ENCODE assay signal across 18 cellular contexts in the genomic region with DNA sequence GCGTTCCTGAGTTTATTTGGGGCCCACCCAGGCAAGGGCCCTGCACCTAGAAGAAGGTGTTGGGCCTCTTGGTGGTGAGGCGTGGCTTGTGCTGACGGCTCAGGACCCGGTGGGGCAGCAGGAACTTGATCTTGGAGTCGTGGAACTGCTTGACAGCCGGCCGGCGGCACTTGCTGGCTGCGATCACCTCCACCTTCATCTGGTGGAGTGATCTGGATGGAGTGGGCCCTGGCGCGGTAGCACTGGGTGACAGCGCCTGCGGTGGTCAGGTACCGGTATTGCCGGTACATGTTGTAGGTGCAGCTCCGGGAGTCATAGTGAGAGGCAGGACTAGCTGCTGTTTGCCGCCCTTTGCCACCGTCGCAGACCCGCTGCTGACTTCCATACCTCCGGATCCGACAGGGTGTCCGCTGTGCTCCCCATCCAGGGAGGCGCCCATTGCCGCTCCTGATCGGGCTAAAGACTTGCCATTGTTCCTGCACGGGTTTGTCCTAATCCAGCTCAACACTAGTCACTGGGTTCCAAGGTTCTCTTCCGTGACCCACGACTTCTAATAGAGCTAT.
DNase-seq lines count a peak whose midpoint lies in the region; ATAC-seq, FAIRE-seq and TF ChIP-seq lines count a peak whose summit lies in the region.
"Had no signal": no experiment of that assay in that cellular context is flagged by ENCODE, and none has a peak within 500 bp of the region (broad histone marks: within the 10 kb centered on the region; RNA-seq: fewer than 3 reads in every experiment).

No MANE protein-coding gene starts in this region.

- no peak overlapping the region for H2AK5ac ChIP-seq in H9 (ENCODE audit: insufficient read length, low read length)
- H2AK5ac ChIP-seq in H1 (ENCODE audit: low read depth, low read length), result no peak overlapping the region
- H2AK5ac ChIP-seq in trophoblast cell (ENCODE audit: low read length), result peak overlapping the region; percentile 21

- H3K4me3 ChIP-seq in AG04450 (ENCODE audit: low read depth, low read length), result no peak overlapping the region
- H3K4me3 ChIP-seq in H1 (ENCODE audit: extremely low read depth in 1 of 4, insufficient read depth in 2 of 4, low read depth in 3 of 4, low read length in 4 of 4), result no peak overlapping the region
- peak overlapping the region; percentile 23 for H3K4me3 ChIP-seq in trophoblast cell (ENCODE audit: low read depth, low read length)
- no peak overlapping the region for H3K4me3 ChIP-seq in mucosa of descending colon
- no peak overlapping the region for H3K4me3 ChIP-seq in suprapubic skin

- POLR2A ChIA-PET in AG04450 (lab: Yijun Ruan, JAX) (no interaction called here), H1 (lab: Charles Lee; ENCODE audit: partially characterized antibody) (no interaction called here)

- no peak overlapping the region for H4K12ac ChIP-seq in trophoblast cell (ENCODE audit: low read depth, low read length)

- TF ChIP-seq POLR2A in H1 (IDR thresholded peaks at IDR 0.05; ENCODE audit: control extremely low read depth in 1 of 2, low read depth in 2 of 2, low read length in 2 of 2) (no peak), suprapubic skin (IDR thresholded peaks at IDR 0.05) (no peak)

- TF ChIP-seq RAD21 in H1 (IDR thresholded peaks at IDR 0.05 in 1 of 2, conservative IDR thresholded peaks at IDR 0.05 in 1 of 2; ENCODE audit: low read depth in 2 of 2, low read length in 2 of 2), result peak; percentile 35 to 51

- H3K27ac ChIP-seq in AG04450 (ENCODE audit: low read depth, low read length) (peak overlapping the region; percentile 11), H9 (ENCODE audit: insufficient read length, low read depth, low read length) (no peak overlapping the region), H1 (ENCODE audit: low read depth, low read length) (no peak overlapping the region), trophoblast cell (ENCODE audit: low read depth, low read length) (no peak overlapping the region), suprapubic skin (no peak overlapping the region)
- H3K27ac ChIP-seq: C4-2B had no signal

- no peaks in the 10 kb centered on the region; a peak in 1 of 8 replicates for H3K36me3 ChIP-seq in H1 (ENCODE audit: control insufficient read depth in 2 of 4, insufficient read depth in 4 of 4, low read length in 3 of 4)
- H3K36me3 ChIP-seq in trophoblast cell (ENCODE audit: control insufficient read depth in 1 of 2, insufficient read depth in 2 of 2, low read length in 2 of 2), result peaks cover 0 to 8% of the 10 kb centered on the region in 2 experiments
- no peaks in the 10 kb centered on the region for H3K36me3 ChIP-seq in mucosa of descending colon (ENCODE audit: low read depth)
- H3K36me3 ChIP-seq in suprapubic skin, result no peaks in the 10 kb centered on the region
- H3K36me3 ChIP-seq: BE2C had no signal

- H3K79me2 ChIP-seq in H9 (ENCODE audit: insufficient read depth, low read length) (no peaks in the 10 kb centered on the region), H1 (ENCODE audit: control insufficient read depth in 1 of 2, insufficient read depth in 2 of 2, low read length in 2 of 2) (no peaks in the 10 kb centered on the region), trophoblast cell (ENCODE audit: control insufficient read depth, insufficient read depth, low read length, poor library complexity) (peaks cover 2% of the 10 kb centered on the region)

- H3K27me3 ChIP-seq in AG04450 (ENCODE audit: control insufficient read depth, insufficient read depth, low read length), result no peaks in the 10 kb centered on the region
- peaks cover 5% of the 10 kb centered on the region; the same call in 1 of the 2 replicates for H3K27me3 ChIP-seq in H9 (ENCODE audit: insufficient read depth, low read length)
- H3K27me3 ChIP-seq in H1 (replicated peaks in 1 of 4; ENCODE audit: control insufficient read depth in 3 of 4, extremely low read depth in 1 of 4, insufficient read depth in 3 of 4, low read length in 3 of 4), result peaks cover 0 to 6% (median 4%) of the 10 kb centered on the region in 4 experiments; a peak in 3 of 7 replicates
- H3K27me3 ChIP-seq in trophoblast cell (ENCODE audit: insufficient read depth, low read length), result no peaks in the 10 kb centered on the region
- no peaks in the 10 kb centered on the region for H3K27me3 ChIP-seq in suprapubic skin
- H3K27me3 ChIP-seq: BE2C had no signal

- no peak overlapping the region for H3K9ac ChIP-seq in H9 (ENCODE audit: extremely low read depth, insufficient read length, low read length)
- no peak overlapping the region for H3K9ac ChIP-seq in H1 (replicated peaks in 1 of 4; ENCODE audit: extremely low read depth in 1 of 4, low read depth in 3 of 4, low read length in 3 of 4)
- H3K9ac ChIP-seq in trophoblast cell (ENCODE audit: low read length), result no peak overlapping the region

- H3T11ph ChIP-seq in H9 (ENCODE audit: low read length), result no peak overlapping the region

- H3K27ac Mint-ChIP-seq in H9, result peak overlapping the region in 1 of 3 experiments; percentile 92; a peak in 1 of 7 replicates

- H3K9me3 Mint-ChIP-seq in H9, result peaks cover 22 to 23% of the 10 kb centered on the region in 2 experiments

- no CpG with 5 or more reads among the region's 29 CpGs for WGBS in H9 (ENCODE audit: extremely low coverage, insufficient read length, low lambda C conversion rate)
- 94% methylated on average over 29 of the region's 29 CpGs; no CpG with 5 or more reads in 1 of the 2 experiments for WGBS in H1 (ENCODE audit: extremely low coverage in 1 of 2, insufficient coverage in 1 of 2, insufficient read length in 1 of 2, insufficient replicate concordance in 2 of 2, low coverage in 1 of 2, low lambda C conversion rate in 2 of 2, missing lambda C conversion rate in 1 of 2), 2 experiments
- WGBS in trophoblast cell (ENCODE audit: extremely low coverage, insufficient coverage, insufficient read length), result no CpG with 5 or more reads among the region's 29 CpGs
- WGBS in suprapubic skin, result 95% methylated on average over 27 of the region's 29 CpGs

- H2BK12ac ChIP-seq in H9 (ENCODE audit: insufficient read length, low read depth, low read length), result no peak overlapping the region
- H2BK12ac ChIP-seq in H1 (ENCODE audit: low read depth, low read length), result no peak overlapping the region; the same call in 1 of the 2 replicates
- no peak overlapping the region for H2BK12ac ChIP-seq in trophoblast cell (ENCODE audit: low read length)

- no peak overlapping the region for H3K4me3 Mint-ChIP-seq in H9
- H3K4me3 Mint-ChIP-seq: CD4-positive, alpha-beta memory T cell had no signal

- H3K14ac ChIP-seq in H9 (ENCODE audit: insufficient read depth, low read length) (no peak overlapping the region), H1 (ENCODE audit: insufficient read length) (no peak overlapping the region), trophoblast cell (ENCODE audit: low read length) (no peak overlapping the region)

- H3K4me2 ChIP-seq in H9 (ENCODE audit: insufficient read depth, insufficient read length, low read length) (no peak overlapping the region), H1 (ENCODE audit: insufficient read depth in 1 of 2, low read depth in 2 of 2, low read length in 2 of 2) (no peak overlapping the region), trophoblast cell (ENCODE audit: low read length) (no peak overlapping the region)

- H4K20me1 ChIP-seq in H9 (ENCODE audit: control insufficient read depth, insufficient read depth, insufficient read length), result no peaks in the 10 kb centered on the region
- H4K20me1 ChIP-seq in H1 (replicated peaks in 1 of 2; ENCODE audit: control insufficient read depth in 1 of 2, insufficient read depth in 2 of 2, low read length in 2 of 2), result peaks cover 0 to 2% of the 10 kb centered on the region in 2 experiments

- no peak overlapping the region for H3K18ac ChIP-seq in H9 (ENCODE audit: insufficient read length, low read depth, low read length)
- no peak overlapping the region; the same call in 1 of the 2 replicates for H3K18ac ChIP-seq in H1 (ENCODE audit: extremely low read depth, low read length)
- no peak overlapping the region for H3K18ac ChIP-seq in trophoblast cell (ENCODE audit: low read length)

- intact Hi-C loops in mucosa of descending colon (cut with DNase I, micrococcal nuclease) (no loop called here), sciatic nerve (cut with DNase I) (no loop called here)

- peaks cover 24 to 49% (median 30%) of the 10 kb centered on the region in 3 experiments for H3K36me3 Mint-ChIP-seq in H9 (ENCODE audit: insufficient read depth in 1 of 3, low read depth in 3 of 3)

- H2BK120ac ChIP-seq in H9 (ENCODE audit: low read depth, low read length, poor library complexity, severe bottlenecking), result no peak overlapping the region
- H2BK120ac ChIP-seq in H1 (replicated peaks; ENCODE audit: low read depth, low read length), result no peak overlapping the region
- peak overlapping the region; percentile 9 for H2BK120ac ChIP-seq in trophoblast cell (ENCODE audit: insufficient read depth, low read length, poor library complexity)

- ATAC-seq in mucosa of descending colon (no peak), sciatic nerve (no peak)

- no peak overlapping the region for H4K8ac ChIP-seq in H9 (replicated peaks; ENCODE audit: insufficient read length, low read depth, low read length)
- peak overlapping the region; percentile 3; the same call in 1 of the 2 replicates for H4K8ac ChIP-seq in H1 (ENCODE audit: extremely low read depth, insufficient read depth, low read length)
- no peak overlapping the region for H4K8ac ChIP-seq in trophoblast cell (ENCODE audit: low read depth, low read length)

- H3K4me1 Mint-ChIP-seq in H9, result peaks cover 52 to 55% of the 10 kb centered on the region in 2 experiments

- H3K4ac ChIP-seq in H9 (ENCODE audit: low read depth, low read length), result no peak overlapping the region
- H3K4ac ChIP-seq in H1 (replicated peaks; ENCODE audit: insufficient read length, low read depth, low read length), result no peak overlapping the region
- H3K4ac ChIP-seq in trophoblast cell (ENCODE audit: low read depth, low read length), result no peak overlapping the region

- H2AFZ ChIP-seq in H9 (ENCODE audit: low read length) (no peak overlapping the region), H1 (ENCODE audit: low read length) (no peak overlapping the region), trophoblast cell (ENCODE audit: insufficient read depth, low read length, poor library complexity) (no peak overlapping the region)

- H3K56ac ChIP-seq in H9 (ENCODE audit: insufficient read length, low read depth, low read length) (no peak overlapping the region), H1 (replicated peaks; ENCODE audit: insufficient read length, low read depth, low read length) (no peak overlapping the region)

- H4K91ac ChIP-seq in H9 (ENCODE audit: insufficient read length, low read depth, low read length) (no peak overlapping the region), H1 (replicated peaks; ENCODE audit: insufficient read length, low read length) (no peak overlapping the region), trophoblast cell (ENCODE audit: low read depth, low read length) (no peak overlapping the region)

- H4K5ac ChIP-seq in H9 (ENCODE audit: insufficient read length, low read depth, low read length), result no peak overlapping the region
- no peak overlapping the region for H4K5ac ChIP-seq in H1 (ENCODE audit: insufficient read length, low read depth, low read length)

- TF ChIP-seq EP300 in H1 (IDR thresholded peaks at IDR 0.05; ENCODE audit: borderline replicate concordance in 1 of 2, low read depth in 2 of 2, low read length in 2 of 2) (no peak), suprapubic skin (IDR thresholded peaks at IDR 0.05) (no peak)

- H3K4me1 ChIP-seq in H9 (ENCODE audit: insufficient read depth, low read length) (peaks cover 9% of the 10 kb centered on the region), H1 (replicated peaks in 1 of 4; ENCODE audit: control insufficient read depth in 3 of 4, insufficient read depth in 4 of 4, low read length in 3 of 4) (peaks cover 0 to 8% (median 5%) of the 10 kb centered on the region in 4 experiments; a peak in 5 of 7 replicates), trophoblast cell (ENCODE audit: control insufficient read depth in 1 of 2, insufficient read depth in 2 of 2, low read length in 2 of 2) (peaks cover 2 to 9% of the 10 kb centered on the region in 2 experiments), mucosa of descending colon (ENCODE audit: low read depth) (no peaks in the 10 kb centered on the region), suprapubic skin (no peaks in the 10 kb centered on the region)
- H3K4me1 ChIP-seq: BE2C had no signal

- no peak overlapping the region for H2BK15ac ChIP-seq in H9 (ENCODE audit: low read depth, low read length)
- H2BK15ac ChIP-seq in H1 (ENCODE audit: low read length), result no peak overlapping the region

- CTCF ChIA-PET in AG04450 (lab: Charles Lee) (no interaction called here), H1 (lab: Charles Lee; ENCODE audit: partially characterized antibody) (interaction anchor here (0.7 to 1.9 kb wide), 6 partner anchors 13 to 81 kb away, joined by 3 to 5 read pairs (median 4); no protein-coding TSS in a partner anchor)

- H3K79me1 ChIP-seq in H9 (ENCODE audit: insufficient read depth, low read depth, low read length, poor library complexity, severe bottlenecking), result no peaks in the 10 kb centered on the region
- no peaks in the 10 kb centered on the region; the same call in 1 of the 2 replicates for H3K79me1 ChIP-seq in H1 (ENCODE audit: low read depth, low read length)
- peaks cover 4% of the 10 kb centered on the region for H3K79me1 ChIP-seq in trophoblast cell (ENCODE audit: low read length)

- no peak overlapping the region for H3K23ac ChIP-seq in H9 (ENCODE audit: insufficient read length, low read depth, low read length)
- no peak overlapping the region for H3K23ac ChIP-seq in H1 (ENCODE audit: insufficient read length)
- H3K23ac ChIP-seq in trophoblast cell (ENCODE audit: low read length), result no peak overlapping the region

- DNase-seq in AG04450 (ENCODE audit: low read depth, low spot score) (no peak), H9 (peak; percentile 51), H1 (ENCODE audit: low read depth in 1 of 2, low spot score in 2 of 2) (no peak), trophoblast cell (no peak), mucosa of descending colon (no peak), suprapubic skin (ENCODE audit: low spot score in 2 of 2) (no peak), sciatic nerve (ENCODE audit: low spot score) (no peak)
- DNase-seq: BE2C; CD4-positive, alpha-beta memory T cell; COR-L47; DMS153; DND-41; GDM1; IMR-90; KBM-7 had no signal

- peaks cover 6% of the 10 kb centered on the region; the same call in 1 of the 2 replicates for H3K9me3 ChIP-seq in AG04450 (ENCODE audit: control insufficient read depth, insufficient read depth, low read length)
- no peaks in the 10 kb centered on the region for H3K9me3 ChIP-seq in H9 (ENCODE audit: control insufficient read depth, low read depth, low read length)
- peaks cover 0 to 11% of the 10 kb centered on the region in 2 experiments; a peak in 2 of 4 replicates for H3K9me3 ChIP-seq in H1 (ENCODE audit: insufficient read depth in 2 of 2, low read depth in 1 of 2, low read length in 1 of 2)
- peaks cover 2% of the 10 kb centered on the region for H3K9me3 ChIP-seq in trophoblast cell (ENCODE audit: insufficient read depth, low read depth, low read length)
- no peaks in the 10 kb centered on the region for H3K9me3 ChIP-seq in mucosa of descending colon
- no peaks in the 10 kb centered on the region for H3K9me3 ChIP-seq in suprapubic skin
- H3K9me3 ChIP-seq: BE2C had no signal

- H3K23me2 ChIP-seq in H9 (ENCODE audit: insufficient read length, low read depth, low read length, poor library complexity, severe bottlenecking) (no peaks in the 10 kb centered on the region), H1 (ENCODE audit: low read depth, low read length) (no peaks in the 10 kb centered on the region)

- no peak for TF ChIP-seq CTCF in AG04450 (IDR thresholded peaks at IDR 0.05; ENCODE audit: low read depth, low read length)
- peak; percentile 41 for TF ChIP-seq CTCF in H9 (conservative IDR thresholded peaks at IDR 0.05)
- peak in 2 of 3 experiments; percentile 45 to 54; a peak in 2 of 4 replicates for TF ChIP-seq CTCF in H1 (IDR thresholded peaks at IDR 0.05; ENCODE audit: control extremely low read depth in 1 of 3, insufficient read depth in 1 of 3, low read depth in 1 of 3, low read length in 3 of 3)
- TF ChIP-seq CTCF in mucosa of descending colon (IDR thresholded peaks at IDR 0.05), result no peak
- no peak for TF ChIP-seq CTCF in suprapubic skin (IDR thresholded peaks at IDR 0.05)

- no peak for FAIRE-seq in H1 (lab: Jason Lieb, UNC)
- FAIRE-seq: D721Med, GM19239 had no signal

- H2BK20ac ChIP-seq in H9 (ENCODE audit: low read depth, low read length, poor library complexity, severe bottlenecking), result no peak overlapping the region
- no peak overlapping the region for H2BK20ac ChIP-seq in H1 (ENCODE audit: low read length)

- peaks cover 10% of the 10 kb centered on the region for H3K27me3 Mint-ChIP-seq in H9 (ENCODE audit: low read depth)
- H3K27me3 Mint-ChIP-seq: CD4-positive, alpha-beta memory T cell had no signal

- H2BK5ac ChIP-seq in H9 (ENCODE audit: insufficient read length, low read length), result no peak overlapping the region
- no peak overlapping the region; the same call in 1 of the 2 replicates for H2BK5ac ChIP-seq in H1 (ENCODE audit: low read depth, low read length)
- H2BK5ac ChIP-seq in trophoblast cell (ENCODE audit: low read depth, low read length, poor library complexity), result no peak overlapping the region

Comparison
In these comparisons a context has a peak if more than half of its experiments do, and no peak if none do; other contexts are left out.
1. CTCF ChIP-seq: peak in H9 (single experiment) and H1 (2 of 3); none in AG04450 (single experiment), mucosa of descending colon (single experiment) and suprapubic skin (0 of 2).